Comparison of ENCODE assay signal across 18 cellular contexts in the genomic region with DNA sequence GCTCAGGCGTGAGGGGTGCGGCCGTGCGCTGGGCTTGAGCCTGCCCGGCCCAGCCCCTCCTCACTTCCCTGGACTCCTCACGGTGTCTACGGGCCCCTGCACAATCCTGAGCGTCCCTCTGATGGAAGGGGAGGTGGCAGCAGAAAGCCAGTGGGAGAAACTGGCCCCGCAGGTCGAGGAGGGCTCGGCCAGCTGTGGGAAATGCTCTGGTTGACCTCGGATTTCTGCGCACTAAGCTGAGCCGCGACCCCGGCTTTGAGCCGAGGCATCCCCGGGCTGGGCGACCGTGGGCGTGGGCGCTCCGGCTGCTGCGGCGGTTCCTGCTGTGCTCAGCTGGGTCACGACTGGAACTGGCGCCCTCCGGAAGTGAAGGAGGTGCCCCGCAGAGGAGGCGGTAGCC.
"Had no signal": no experiment of that assay in that cellular context is flagged by ENCODE, and none has a peak within 500 bp of the region (broad histone marks: within the 10 kb centered on the region; RNA-seq: fewer than 3 reads in every experiment).

No MANE protein-coding gene starts in this region.

- H3K4me3 ChIP-seq: dorsolateral prefrontal cortex, lung, right lobe of liver, transverse colon, upper lobe of right lung, uterus had no signal

- H3K9me3 ChIP-seq: right lobe of liver had no signal

- H2AFZ ChIP-seq: parathyroid adenoma had no signal

- H3K27me3 ChIP-seq: dorsolateral prefrontal cortex, neutrophil, right lobe of liver, transverse colon, upper lobe of right lung, uterus had no signal

- H3K27ac ChIP-seq: dorsolateral prefrontal cortex, neutrophil, parathyroid adenoma, right lobe of liver, transverse colon, upper lobe of right lung, uterus had no signal

- H3K79me2 ChIP-seq: parathyroid adenoma had no signal

- H3K36me3 ChIP-seq: neutrophil, right lobe of liver, transverse colon, upper lobe of right lung, uterus had no signal

- DNase-seq: effector CD4-positive, alpha-beta T cell; kidney glomerular epithelial cell; natural killer cell; small intestine; stimulated activated CD4-positive, alpha-beta T cell treated with anti-CD3 and anti-CD28 coated beads, Interleukin-15, amount 100 ng/mL, for 24 hours; stimulated activated CD4-positive, alpha-beta T cell treated with anti-CD3 and anti-CD28 coated beads, Interleukin-2, amount 100 ng/mL, for 48 hours; stimulated activated naive B cell treated with anti-CD40 and anti-IgM and Interleukin-4, amounts not matched to agents 10 μg/mL and 1 μg/mL and 100 μg/mL, for 72 hours; transverse colon; upper lobe of right lung; uterus had no signal

- H3K9ac ChIP-seq: parathyroid adenoma had no signal

- H3K4me1 ChIP-seq: parathyroid adenoma, right lobe of liver, transverse colon, upper lobe of right lung, uterus had no signal

- FAIRE-seq: colon, frontal cortex, islet of Langerhans, small intestine had no signal

- ATAC-seq: natural killer cell; right lobe of liver; stimulated activated naive B cell treated with anti-CD40 and anti-IgM and Interleukin-4, amounts not matched to agents 10 μg/mL and 1 μg/mL and 100 μg/mL, for 72 hours; upper lobe of right lung had no signal
